ENCODE assay signal across 1 cellular context in the genomic region with DNA sequence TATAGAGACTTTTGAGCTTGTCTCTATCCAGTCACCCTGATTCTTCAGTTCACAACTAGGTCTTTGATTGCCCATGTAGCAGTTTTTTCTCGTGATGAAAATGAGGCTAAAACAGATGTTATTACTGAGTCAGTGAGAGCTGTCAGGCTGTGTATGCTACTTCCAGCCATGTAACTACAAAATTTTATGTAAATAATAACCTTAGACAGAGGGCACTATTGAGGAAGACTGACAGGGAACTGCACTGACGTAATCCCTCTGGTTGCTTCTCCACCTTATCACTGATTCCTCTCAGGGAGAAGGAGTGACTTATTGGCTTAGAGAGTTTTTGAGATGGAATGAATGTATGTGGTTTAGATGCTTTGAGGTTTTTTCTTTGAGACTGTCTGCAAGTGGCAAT.
TF ChIP-seq lines count a peak whose summit lies in the region.

No MANE protein-coding gene starts in this region.

TF ChIP-seq in K562, 482 proteins besides CTCF, POLR2A, EP300 and RAD21 (continued from another document):
- TF ChIP-seq, protein P1, sequence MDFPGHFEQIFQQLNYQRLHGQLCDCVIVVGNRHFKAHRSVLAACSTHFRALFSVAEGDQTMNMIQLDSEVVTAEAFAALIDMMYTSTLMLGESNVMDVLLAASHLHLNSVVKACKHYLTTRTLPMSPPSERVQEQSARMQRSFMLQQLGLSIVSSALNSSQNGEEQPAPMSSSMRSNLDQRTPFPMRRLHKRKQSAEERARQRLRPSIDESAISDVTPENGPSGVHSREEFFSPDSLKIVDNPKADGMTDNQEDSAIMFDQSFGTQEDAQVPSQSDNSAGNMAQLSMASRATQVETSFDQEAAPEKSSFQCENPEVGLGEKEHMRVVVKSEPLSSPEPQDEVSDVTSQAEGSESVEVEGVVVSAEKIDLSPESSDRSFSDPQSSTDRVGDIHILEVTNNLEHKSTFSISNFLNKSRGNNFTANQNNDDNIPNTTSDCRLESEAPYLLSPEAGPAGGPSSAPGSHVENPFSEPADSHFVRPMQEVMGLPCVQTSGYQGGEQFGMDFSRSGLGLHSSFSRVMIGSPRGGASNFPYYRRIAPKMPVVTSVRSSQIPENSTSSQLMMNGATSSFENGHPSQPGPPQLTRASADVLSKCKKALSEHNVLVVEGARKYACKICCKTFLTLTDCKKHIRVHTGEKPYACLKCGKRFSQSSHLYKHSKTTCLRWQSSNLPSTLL (IDR thresholded peaks at IDR 0.05): no peak
- TF ChIP-seq, protein P2, sequence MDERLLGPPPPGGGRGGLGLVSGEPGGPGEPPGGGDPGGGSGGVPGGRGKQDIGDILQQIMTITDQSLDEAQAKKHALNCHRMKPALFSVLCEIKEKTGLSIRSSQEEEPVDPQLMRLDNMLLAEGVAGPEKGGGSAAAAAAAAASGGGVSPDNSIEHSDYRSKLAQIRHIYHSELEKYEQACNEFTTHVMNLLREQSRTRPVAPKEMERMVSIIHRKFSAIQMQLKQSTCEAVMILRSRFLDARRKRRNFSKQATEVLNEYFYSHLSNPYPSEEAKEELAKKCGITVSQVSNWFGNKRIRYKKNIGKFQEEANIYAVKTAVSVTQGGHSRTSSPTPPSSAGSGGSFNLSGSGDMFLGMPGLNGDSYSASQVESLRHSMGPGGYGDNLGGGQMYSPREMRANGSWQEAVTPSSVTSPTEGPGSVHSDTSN (CRISPR knock-in tag; IDR thresholded peaks at IDR 0.05; ENCODE audit: low read depth): no peak
- TF ChIP-seq, protein P2 (tag; conservative IDR thresholded peaks at IDR 0.05; ENCODE audit: low read depth): peak; percentile 53
- peak; percentile 62; the same call in 1 of the 2 replicates for TF ChIP-seq ZNF766 (CRISPR knock-in tag; conservative IDR thresholded peaks at IDR 0.05)
- no peak for TF ChIP-seq BCOR (IDR thresholded peaks at IDR 0.05)
- no peak for TF ChIP-seq ZNF124 (CRISPR knock-in tag; IDR thresholded peaks at IDR 0.05)
- no peak for TF ChIP-seq ZKSCAN3 (CRISPR knock-in tag; IDR thresholded peaks at IDR 0.05)
- TF ChIP-seq RBM17 (IDR thresholded peaks at IDR 0.05; ENCODE audit: borderline replicate concordance, low read depth, low read length): no peak
- TF ChIP-seq ZKSCAN8 (CRISPR knock-in tag; IDR thresholded peaks at IDR 0.05): no peak
- TF ChIP-seq RBM22 (IDR thresholded peaks at IDR 0.05; ENCODE audit: low read depth, low read length, poor library complexity, severe bottlenecking): no peak
- TF ChIP-seq KDM5B (IDR thresholded peaks at IDR 0.05; ENCODE audit: insufficient replicate concordance, low read depth, low read length): no peak
- peak; percentile 64; the same call in 1 of the 2 replicates for TF ChIP-seq CREM (IDR thresholded peaks at IDR 0.05; ENCODE audit: low read depth)
- TF ChIP-seq NRF1 (conservative IDR thresholded peaks at IDR 0.05 in 1 of 2, IDR thresholded peaks at IDR 0.05 in 1 of 2): no peak
- no peak for TF ChIP-seq ESRRB (CRISPR knock-in tag; IDR thresholded peaks at IDR 0.05; ENCODE audit: borderline replicate concordance)
- TF ChIP-seq ZC3H8 (IDR thresholded peaks at IDR 0.05): no peak
- TF ChIP-seq, protein P3, sequence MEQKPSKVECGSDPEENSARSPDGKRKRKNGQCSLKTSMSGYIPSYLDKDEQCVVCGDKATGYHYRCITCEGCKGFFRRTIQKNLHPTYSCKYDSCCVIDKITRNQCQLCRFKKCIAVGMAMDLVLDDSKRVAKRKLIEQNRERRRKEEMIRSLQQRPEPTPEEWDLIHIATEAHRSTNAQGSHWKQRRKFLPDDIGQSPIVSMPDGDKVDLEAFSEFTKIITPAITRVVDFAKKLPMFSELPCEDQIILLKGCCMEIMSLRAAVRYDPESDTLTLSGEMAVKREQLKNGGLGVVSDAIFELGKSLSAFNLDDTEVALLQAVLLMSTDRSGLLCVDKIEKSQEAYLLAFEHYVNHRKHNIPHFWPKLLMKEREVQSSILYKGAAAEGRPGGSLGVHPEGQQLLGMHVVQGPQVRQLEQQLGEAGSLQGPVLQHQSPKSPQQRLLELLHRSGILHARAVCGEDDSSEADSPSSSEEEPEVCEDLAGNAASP (IDR thresholded peaks at IDR 0.05): no peak
- no peak for TF ChIP-seq NR3C1 (CRISPR knock-in tag; IDR thresholded peaks at IDR 0.05)
- TF ChIP-seq, protein P4, sequence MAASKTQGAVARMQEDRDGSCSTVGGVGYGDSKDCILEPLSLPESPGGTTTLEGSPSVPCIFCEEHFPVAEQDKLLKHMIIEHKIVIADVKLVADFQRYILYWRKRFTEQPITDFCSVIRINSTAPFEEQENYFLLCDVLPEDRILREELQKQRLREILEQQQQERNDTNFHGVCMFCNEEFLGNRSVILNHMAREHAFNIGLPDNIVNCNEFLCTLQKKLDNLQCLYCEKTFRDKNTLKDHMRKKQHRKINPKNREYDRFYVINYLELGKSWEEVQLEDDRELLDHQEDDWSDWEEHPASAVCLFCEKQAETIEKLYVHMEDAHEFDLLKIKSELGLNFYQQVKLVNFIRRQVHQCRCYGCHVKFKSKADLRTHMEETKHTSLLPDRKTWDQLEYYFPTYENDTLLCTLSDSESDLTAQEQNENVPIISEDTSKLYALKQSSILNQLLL (CRISPR knock-in tag; IDR thresholded peaks at IDR 0.05; ENCODE audit: borderline replicate concordance): no peak
- TF ChIP-seq ZNF436 (CRISPR knock-in tag; IDR thresholded peaks at IDR 0.05): no peak
- TF ChIP-seq, protein P5, sequence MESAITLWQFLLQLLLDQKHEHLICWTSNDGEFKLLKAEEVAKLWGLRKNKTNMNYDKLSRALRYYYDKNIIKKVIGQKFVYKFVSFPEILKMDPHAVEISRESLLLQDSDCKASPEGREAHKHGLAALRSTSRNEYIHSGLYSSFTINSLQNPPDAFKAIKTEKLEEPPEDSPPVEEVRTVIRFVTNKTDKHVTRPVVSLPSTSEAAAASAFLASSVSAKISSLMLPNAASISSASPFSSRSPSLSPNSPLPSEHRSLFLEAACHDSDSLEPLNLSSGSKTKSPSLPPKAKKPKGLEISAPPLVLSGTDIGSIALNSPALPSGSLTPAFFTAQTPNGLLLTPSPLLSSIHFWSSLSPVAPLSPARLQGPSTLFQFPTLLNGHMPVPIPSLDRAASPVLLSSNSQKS (CRISPR knock-in tag; IDR thresholded peaks at IDR 0.05): no peak
- TF ChIP-seq, protein P6, sequence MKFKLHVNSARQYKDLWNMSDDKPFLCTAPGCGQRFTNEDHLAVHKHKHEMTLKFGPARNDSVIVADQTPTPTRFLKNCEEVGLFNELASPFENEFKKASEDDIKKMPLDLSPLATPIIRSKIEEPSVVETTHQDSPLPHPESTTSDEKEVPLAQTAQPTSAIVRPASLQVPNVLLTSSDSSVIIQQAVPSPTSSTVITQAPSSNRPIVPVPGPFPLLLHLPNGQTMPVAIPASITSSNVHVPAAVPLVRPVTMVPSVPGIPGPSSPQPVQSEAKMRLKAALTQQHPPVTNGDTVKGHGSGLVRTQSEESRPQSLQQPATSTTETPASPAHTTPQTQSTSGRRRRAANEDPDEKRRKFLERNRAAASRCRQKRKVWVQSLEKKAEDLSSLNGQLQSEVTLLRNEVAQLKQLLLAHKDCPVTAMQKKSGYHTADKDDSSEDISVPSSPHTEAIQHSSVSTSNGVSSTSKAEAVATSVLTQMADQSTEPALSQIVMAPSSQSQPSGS (CRISPR knock-in tag; IDR thresholded peaks at IDR 0.05): no peak
- TF ChIP-seq, protein P7, sequence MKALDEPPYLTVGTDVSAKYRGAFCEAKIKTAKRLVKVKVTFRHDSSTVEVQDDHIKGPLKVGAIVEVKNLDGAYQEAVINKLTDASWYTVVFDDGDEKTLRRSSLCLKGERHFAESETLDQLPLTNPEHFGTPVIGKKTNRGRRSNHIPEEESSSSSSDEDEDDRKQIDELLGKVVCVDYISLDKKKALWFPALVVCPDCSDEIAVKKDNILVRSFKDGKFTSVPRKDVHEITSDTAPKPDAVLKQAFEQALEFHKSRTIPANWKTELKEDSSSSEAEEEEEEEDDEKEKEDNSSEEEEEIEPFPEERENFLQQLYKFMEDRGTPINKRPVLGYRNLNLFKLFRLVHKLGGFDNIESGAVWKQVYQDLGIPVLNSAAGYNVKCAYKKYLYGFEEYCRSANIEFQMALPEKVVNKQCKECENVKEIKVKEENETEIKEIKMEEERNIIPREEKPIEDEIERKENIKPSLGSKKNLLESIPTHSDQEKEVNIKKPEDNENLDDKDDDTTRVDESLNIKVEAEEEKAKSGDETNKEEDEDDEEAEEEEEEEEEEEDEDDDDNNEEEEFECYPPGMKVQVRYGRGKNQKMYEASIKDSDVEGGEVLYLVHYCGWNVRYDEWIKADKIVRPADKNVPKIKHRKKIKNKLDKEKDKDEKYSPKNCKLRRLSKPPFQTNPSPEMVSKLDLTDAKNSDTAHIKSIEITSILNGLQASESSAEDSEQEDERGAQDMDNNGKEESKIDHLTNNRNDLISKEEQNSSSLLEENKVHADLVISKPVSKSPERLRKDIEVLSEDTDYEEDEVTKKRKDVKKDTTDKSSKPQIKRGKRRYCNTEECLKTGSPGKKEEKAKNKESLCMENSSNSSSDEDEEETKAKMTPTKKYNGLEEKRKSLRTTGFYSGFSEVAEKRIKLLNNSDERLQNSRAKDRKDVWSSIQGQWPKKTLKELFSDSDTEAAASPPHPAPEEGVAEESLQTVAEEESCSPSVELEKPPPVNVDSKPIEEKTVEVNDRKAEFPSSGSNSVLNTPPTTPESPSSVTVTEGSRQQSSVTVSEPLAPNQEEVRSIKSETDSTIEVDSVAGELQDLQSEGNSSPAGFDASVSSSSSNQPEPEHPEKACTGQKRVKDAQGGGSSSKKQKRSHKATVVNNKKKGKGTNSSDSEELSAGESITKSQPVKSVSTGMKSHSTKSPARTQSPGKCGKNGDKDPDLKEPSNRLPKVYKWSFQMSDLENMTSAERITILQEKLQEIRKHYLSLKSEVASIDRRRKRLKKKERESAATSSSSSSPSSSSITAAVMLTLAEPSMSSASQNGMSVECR (CRISPR knock-in tag; IDR thresholded peaks at IDR 0.05): no peak
- no peak for TF ChIP-seq CHCHD3 (CRISPR knock-in tag; IDR thresholded peaks at IDR 0.05)
- TF ChIP-seq, protein P8, sequence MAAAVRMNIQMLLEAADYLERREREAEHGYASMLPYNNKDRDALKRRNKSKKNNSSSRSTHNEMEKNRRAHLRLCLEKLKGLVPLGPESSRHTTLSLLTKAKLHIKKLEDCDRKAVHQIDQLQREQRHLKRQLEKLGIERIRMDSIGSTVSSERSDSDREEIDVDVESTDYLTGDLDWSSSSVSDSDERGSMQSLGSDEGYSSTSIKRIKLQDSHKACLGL (CRISPR knock-in tag; IDR thresholded peaks at IDR 0.05; ENCODE audit: borderline replicate concordance, poor library complexity, severe bottlenecking): no peak
